In genomic region chr12:27548301-27549199, GRCh38 we compare ENCODE assay signal across 15 cellular contexts. TPM values are rescaled to one million over a fixed set of nuclear protein-coding genes. Genes with fewer than 3 reads are reported as not detected.
A peak's percentile ranks its signal among the peaks of the same experiment; 100 is the strongest.
DNase-seq lines count a peak whose midpoint lies in the region; ATAC-seq and TF ChIP-seq lines count a peak whose summit lies in the region.
"Had no signal": no experiment of that assay in that cellular context is flagged by ENCODE, and none has a peak within 500 bp of the region (broad histone marks: within the 10 kb centered on the region; RNA-seq: fewer than 3 reads in every experiment).

No MANE protein-coding gene starts in this region.

- peaks cover 4% of the 10 kb centered on the region for H4K20me1 ChIP-seq in GM23338 (replicated peaks; ENCODE audit: insufficient read depth)

- no peaks in the 10 kb centered on the region for H3K36me3 ChIP-seq in GM23338 (ENCODE audit: insufficient read depth)

- 0 out of 3 replicates have a peak, but pooled peaks cover 5% of the 10 kb centered on the region for H3K36me3 Mint-ChIP-seq in GM23338 (ENCODE audit: low read depth)
- H3K36me3 Mint-ChIP-seq: memory B cell had no signal

- no peaks in the 10 kb centered on the region for H3K9me3 Mint-ChIP-seq in GM23338
- H3K9me3 Mint-ChIP-seq: memory B cell had no signal

- H3K27ac Mint-ChIP-seq in GM23338: no peak overlapping the region
- H3K27ac Mint-ChIP-seq: memory B cell had no signal

- H3K9me2 ChIP-seq in GM23338 (ENCODE audit: insufficient read depth): no peaks in the 10 kb centered on the region

- peak; percentile 42 for ATAC-seq in left lobe of liver
- no peak for ATAC-seq in GM18519 (IDR thresholded peaks at IDR 0.05; ENCODE audit: low FRiP score, unreplicated experiment)
- no peak for ATAC-seq in GM23338

- H3K27ac ChIP-seq in temporal lobe (ENCODE audit: low read depth, low read length) (peak overlapping the region; percentile 37), GM23338 (ENCODE audit: low read depth) (no peak overlapping the region)

- peaks cover 24% of the 10 kb centered on the region for H3K79me2 ChIP-seq in GM23338 (replicated peaks; ENCODE audit: insufficient read depth)

- H2AFZ ChIP-seq in GM23338: no peak overlapping the region

- H3K4me3 Mint-ChIP-seq in GM23338: no peak overlapping the region
- H3K4me3 Mint-ChIP-seq: memory B cell had no signal

- peaks cover 31% of the 10 kb centered on the region for H3K4me1 Mint-ChIP-seq in GM23338
- H3K4me1 Mint-ChIP-seq: memory B cell had no signal

- no peaks in the 10 kb centered on the region for H3K27me3 ChIP-seq in GM23338 (ENCODE audit: insufficient read depth)

- TF ChIP-seq CTCF in GM23338 (conservative IDR thresholded peaks at IDR 0.05; ENCODE audit: low read depth in 2 of 2): no peak

- H3K4me3 ChIP-seq in GM23338: no peak overlapping the region

- H3K4me2 ChIP-seq in GM23338: no peak overlapping the region

- H3F3A ChIP-seq in GM23338 (replicated peaks; ENCODE audit: low read depth): no peaks in the 10 kb centered on the region

- H3K27me3 Mint-ChIP-seq in GM23338 (ENCODE audit: insufficient read depth, low read depth, poor library complexity): peaks cover 3% of the 10 kb centered on the region

- peak; percentile 15 to 47 for DNase-seq in NCI-H524 (lab: John Stamatoyannopoulos, UW)
- no peak for DNase-seq in NCI-H524 treated with DMSO at 0.1 percent for 48 hours (lab: John Stamatoyannopoulos, UW)
- peak; percentile 44 for DNase-seq in SW480 (ENCODE audit: low spot score)
- no peak for DNase-seq in left lobe of liver (ENCODE audit: low spot score)
- no peak for DNase-seq in COLO668 (lab: John Stamatoyannopoulos, UW; ENCODE audit: unreplicated experiment)
- no peak for DNase-seq in GM23338 (ENCODE audit: low spot score)
- DNase-seq: 8988T; activated CD8-positive, alpha-beta memory T cell treated with anti-CD3 and anti-CD28 coated beads, Interleukin-2, amount 50 U/mL, for 4 hours; DND-41; KG1; NCI-H526; T-helper 9 cell had no signal

- peaks cover 11% of the 10 kb centered on the region for H3K4me1 ChIP-seq in GM23338 (ENCODE audit: insufficient read depth)

TF ChIP-seq in GM23338, 12 proteins besides CTCF, POLR2A, EP300 and RAD21:
- TF ChIP-seq STAT1 (IDR thresholded peaks at IDR 0.05; ENCODE audit: unreplicated experiment) (no peak), EZH2 (IDR thresholded peaks at IDR 0.05; ENCODE audit: low read depth, unreplicated experiment) (no peak), NANOG (IDR thresholded peaks at IDR 0.05; ENCODE audit: borderline replicate concordance) (no peak), EZH2phosphoT487 (IDR thresholded peaks at IDR 0.05; ENCODE audit: unreplicated experiment) (no peak), ZNF331 (CRISPR knock-in tag; IDR thresholded peaks at IDR 0.05; ENCODE audit: low read depth) (no peak), CREB1 (CRISPR knock-in tag; IDR thresholded peaks at IDR 0.05; ENCODE audit: low read depth) (no peak), ZNF114 (CRISPR knock-in tag; IDR thresholded peaks at IDR 0.05) (no peak), JUNB (IDR thresholded peaks at IDR 0.05; ENCODE audit: unreplicated experiment) (no peak), POLR2AphosphoS5 (IDR thresholded peaks at IDR 0.05; ENCODE audit: low read depth) (no peak)
- TF ChIP-seq, protein P1, sequence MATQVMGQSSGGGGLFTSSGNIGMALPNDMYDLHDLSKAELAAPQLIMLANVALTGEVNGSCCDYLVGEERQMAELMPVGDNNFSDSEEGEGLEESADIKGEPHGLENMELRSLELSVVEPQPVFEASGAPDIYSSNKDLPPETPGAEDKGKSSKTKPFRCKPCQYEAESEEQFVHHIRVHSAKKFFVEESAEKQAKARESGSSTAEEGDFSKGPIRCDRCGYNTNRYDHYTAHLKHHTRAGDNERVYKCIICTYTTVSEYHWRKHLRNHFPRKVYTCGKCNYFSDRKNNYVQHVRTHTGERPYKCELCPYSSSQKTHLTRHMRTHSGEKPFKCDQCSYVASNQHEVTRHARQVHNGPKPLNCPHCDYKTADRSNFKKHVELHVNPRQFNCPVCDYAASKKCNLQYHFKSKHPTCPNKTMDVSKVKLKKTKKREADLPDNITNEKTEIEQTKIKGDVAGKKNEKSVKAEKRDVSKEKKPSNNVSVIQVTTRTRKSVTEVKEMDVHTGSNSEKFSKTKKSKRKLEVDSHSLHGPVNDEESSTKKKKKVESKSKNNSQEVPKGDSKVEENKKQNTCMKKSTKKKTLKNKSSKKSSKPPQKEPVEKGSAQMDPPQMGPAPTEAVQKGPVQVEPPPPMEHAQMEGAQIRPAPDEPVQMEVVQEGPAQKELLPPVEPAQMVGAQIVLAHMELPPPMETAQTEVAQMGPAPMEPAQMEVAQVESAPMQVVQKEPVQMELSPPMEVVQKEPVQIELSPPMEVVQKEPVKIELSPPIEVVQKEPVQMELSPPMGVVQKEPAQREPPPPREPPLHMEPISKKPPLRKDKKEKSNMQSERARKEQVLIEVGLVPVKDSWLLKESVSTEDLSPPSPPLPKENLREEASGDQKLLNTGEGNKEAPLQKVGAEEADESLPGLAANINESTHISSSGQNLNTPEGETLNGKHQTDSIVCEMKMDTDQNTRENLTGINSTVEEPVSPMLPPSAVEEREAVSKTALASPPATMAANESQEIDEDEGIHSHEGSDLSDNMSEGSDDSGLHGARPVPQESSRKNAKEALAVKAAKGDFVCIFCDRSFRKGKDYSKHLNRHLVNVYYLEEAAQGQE (IDR thresholded peaks at IDR 0.05; ENCODE audit: unreplicated experiment): no peak
- TF ChIP-seq, protein P2, sequence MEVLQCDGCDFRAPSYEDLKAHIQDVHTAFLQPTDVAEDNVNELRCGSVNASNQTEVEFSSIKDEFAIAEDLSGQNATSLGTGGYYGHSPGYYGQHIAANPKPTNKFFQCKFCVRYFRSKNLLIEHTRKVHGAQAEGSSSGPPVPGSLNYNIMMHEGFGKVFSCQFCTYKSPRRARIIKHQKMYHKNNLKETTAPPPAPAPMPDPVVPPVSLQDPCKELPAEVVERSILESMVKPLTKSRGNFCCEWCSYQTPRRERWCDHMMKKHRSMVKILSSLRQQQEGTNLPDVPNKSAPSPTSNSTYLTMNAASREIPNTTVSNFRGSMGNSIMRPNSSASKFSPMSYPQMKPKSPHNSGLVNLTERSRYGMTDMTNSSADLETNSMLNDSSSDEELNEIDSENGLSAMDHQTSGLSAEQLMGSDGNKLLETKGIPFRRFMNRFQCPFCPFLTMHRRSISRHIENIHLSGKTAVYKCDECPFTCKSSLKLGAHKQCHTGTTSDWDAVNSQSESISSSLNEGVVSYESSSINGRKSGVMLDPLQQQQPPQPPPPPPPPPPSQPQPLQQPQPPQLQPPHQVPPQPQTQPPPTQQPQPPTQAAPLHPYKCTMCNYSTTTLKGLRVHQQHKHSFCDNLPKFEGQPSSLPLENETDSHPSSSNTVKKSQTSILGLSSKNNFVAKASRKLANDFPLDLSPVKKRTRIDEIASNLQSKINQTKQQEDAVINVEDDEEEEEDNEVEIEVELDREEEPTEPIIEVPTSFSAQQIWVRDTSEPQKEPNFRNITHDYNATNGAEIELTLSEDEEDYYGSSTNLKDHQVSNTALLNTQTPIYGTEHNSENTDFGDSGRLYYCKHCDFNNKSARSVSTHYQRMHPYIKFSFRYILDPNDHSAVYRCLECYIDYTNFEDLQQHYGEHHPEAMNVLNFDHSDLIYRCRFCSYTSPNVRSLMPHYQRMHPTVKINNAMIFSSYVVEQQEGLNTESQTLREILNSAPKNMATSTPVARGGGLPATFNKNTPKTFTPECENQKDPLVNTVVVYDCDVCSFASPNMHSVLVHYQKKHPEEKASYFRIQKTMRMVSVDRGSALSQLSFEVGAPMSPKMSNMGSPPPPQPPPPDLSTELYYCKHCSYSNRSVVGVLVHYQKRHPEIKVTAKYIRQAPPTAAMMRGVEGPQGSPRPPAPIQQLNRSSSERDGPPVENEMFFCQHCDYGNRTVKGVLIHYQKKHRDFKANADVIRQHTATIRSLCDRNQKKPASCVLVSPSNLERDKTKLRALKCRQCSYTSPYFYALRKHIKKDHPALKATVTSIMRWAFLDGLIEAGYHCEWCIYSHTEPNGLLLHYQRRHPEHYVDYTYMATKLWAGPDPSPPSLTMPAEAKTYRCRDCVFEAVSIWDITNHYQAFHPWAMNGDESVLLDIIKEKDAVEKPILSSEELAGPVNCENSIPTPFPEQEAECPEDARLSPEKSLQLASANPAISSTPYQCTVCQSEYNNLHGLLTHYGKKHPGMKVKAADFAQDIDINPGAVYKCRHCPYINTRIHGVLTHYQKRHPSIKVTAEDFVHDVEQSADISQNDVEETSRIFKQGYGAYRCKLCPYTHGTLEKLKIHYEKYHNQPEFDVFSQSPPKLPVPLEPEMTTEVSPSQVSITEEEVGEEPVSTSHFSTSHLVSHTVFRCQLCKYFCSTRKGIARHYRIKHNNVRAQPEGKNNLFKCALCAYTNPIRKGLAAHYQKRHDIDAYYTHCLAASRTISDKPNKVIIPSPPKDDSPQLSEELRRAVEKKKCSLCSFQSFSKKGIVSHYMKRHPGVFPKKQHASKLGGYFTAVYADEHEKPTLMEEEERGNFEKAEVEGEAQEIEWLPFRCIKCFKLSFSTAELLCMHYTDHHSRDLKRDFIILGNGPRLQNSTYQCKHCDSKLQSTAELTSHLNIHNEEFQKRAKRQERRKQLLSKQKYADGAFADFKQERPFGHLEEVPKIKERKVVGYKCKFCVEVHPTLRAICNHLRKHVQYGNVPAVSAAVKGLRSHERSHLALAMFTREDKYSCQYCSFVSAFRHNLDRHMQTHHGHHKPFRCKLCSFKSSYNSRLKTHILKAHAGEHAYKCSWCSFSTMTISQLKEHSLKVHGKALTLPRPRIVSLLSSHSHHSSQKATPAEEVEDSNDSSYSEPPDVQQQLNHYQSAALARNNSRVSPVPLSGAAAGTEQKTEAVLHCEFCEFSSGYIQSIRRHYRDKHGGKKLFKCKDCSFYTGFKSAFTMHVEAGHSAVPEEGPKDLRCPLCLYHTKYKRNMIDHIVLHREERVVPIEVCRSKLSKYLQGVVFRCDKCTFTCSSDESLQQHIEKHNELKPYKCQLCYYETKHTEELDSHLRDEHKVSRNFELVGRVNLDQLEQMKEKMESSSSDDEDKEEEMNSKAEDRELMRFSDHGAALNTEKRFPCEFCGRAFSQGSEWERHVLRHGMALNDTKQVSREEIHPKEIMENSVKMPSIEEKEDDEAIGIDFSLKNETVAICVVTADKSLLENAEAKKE (CRISPR knock-in tag; IDR thresholded peaks at IDR 0.05): no peak
- TF ChIP-seq, protein P3, sequence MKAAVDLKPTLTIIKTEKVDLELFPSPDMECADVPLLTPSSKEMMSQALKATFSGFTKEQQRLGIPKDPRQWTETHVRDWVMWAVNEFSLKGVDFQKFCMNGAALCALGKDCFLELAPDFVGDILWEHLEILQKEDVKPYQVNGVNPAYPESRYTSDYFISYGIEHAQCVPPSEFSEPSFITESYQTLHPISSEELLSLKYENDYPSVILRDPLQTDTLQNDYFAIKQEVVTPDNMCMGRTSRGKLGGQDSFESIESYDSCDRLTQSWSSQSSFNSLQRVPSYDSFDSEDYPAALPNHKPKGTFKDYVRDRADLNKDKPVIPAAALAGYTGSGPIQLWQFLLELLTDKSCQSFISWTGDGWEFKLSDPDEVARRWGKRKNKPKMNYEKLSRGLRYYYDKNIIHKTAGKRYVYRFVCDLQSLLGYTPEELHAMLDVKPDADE (IDR thresholded peaks at IDR 0.05): no peak

RNA-seq across cellular contexts. Expression of gene PPFIBP1, which starts 24.5 kb away (rescaled TPM):
- total RNA-seq in left lobe of liver (34.9 TPM), temporal lobe (76.7 TPM)
- 27.0 and 33.2 TPM in 2 replicates for total RNA-seq in GM23338 (2014; rRNA removed; shearing (Covaris generic))
- 38.9 and 41.9 TPM in 2 replicates for polyA plus RNA-seq in GM23338 (2016; fragmentation: Nextera tagmentation; extraction: Ambion mirVana)

Comparison
In these comparisons a context has a peak if more than half of its experiments do, and no peak if none do; other contexts are left out.
1. DNase-seq: peak in NCI-H524 (2 of 2) and SW480 (single experiment); none in NCI-H524 treated with DMSO at 0.1 percent for 48 hours (single experiment), left lobe of liver (single experiment), COLO668 (single experiment) and GM23338 (single experiment).